9 cellular contexts compared by ENCODE assay signal in genomic region chr12:124545508-124546418, GRCh38. TPM values are rescaled to one million over a fixed set of nuclear protein-coding genes. Genes with fewer than 3 reads are reported as not detected.
DNase-seq lines count a peak whose midpoint lies in the region; ATAC-seq and TF ChIP-seq lines count a peak whose summit lies in the region.
"Had no signal": no experiment of that assay in that cellular context is flagged by ENCODE, and none has a peak within 500 bp of the region (broad histone marks: within the 10 kb centered on the region; RNA-seq: fewer than 3 reads in every experiment).

No MANE protein-coding gene starts in this region.

- no peak overlapping the region for H3K27ac Mint-ChIP-seq in CD8-positive, alpha-beta T cell
- H3K27ac Mint-ChIP-seq in naive thymus-derived CD4-positive, alpha-beta T cell: peak overlapping the region in 2 of 9 donors; percentile 22 to 29

- H3K36me3 ChIP-seq in CD8-positive, alpha-beta T cell (ENCODE audit: insufficient read depth, low read length): no peaks in the 10 kb centered on the region
- H3K36me3 ChIP-seq in naive thymus-derived CD4-positive, alpha-beta T cell (ENCODE audit: control insufficient read depth in 2 of 3, insufficient read depth in 3 of 3, low read length in 3 of 3): peaks cover 0 to 10% (median 0%) of the 10 kb centered on the region in 3 experiments
- H3K36me3 ChIP-seq: thoracic aorta had no signal

- no peaks in the 10 kb centered on the region for H3K9me3 ChIP-seq in CD8-positive, alpha-beta T cell (ENCODE audit: low read length)
- H3K9me3 ChIP-seq in naive thymus-derived CD4-positive, alpha-beta T cell (ENCODE audit: control insufficient read depth in 2 of 3, low read length in 3 of 3): no peaks in the 10 kb centered on the region
- H3K9me3 ChIP-seq: thoracic aorta had no signal

- H3K4me1 Mint-ChIP-seq in CD8-positive, alpha-beta T cell (ENCODE audit: low read depth): peaks cover 60% of the 10 kb centered on the region
- peaks cover 63% of the 10 kb centered on the region for H3K4me1 Mint-ChIP-seq in activated T-cell treated with anti-CD3 and anti-CD28 coated beads, Interleukin-2, amount 50 U/mL, for 4 hours (ENCODE audit: low read depth)
- H3K4me1 Mint-ChIP-seq in naive thymus-derived CD4-positive, alpha-beta T cell: peaks cover 30 to 80% (median 50%) of the 10 kb centered on the region in 7 donors

- H3K9me3 Mint-ChIP-seq in CD8-positive, alpha-beta T cell: no peaks in the 10 kb centered on the region
- no peaks in the 10 kb centered on the region for H3K9me3 Mint-ChIP-seq in activated T-cell treated with anti-CD3 and anti-CD28 coated beads, Interleukin-2, amount 50 U/mL, for 4 hours
- H3K9me3 Mint-ChIP-seq in naive thymus-derived CD4-positive, alpha-beta T cell: no peaks in the 10 kb centered on the region

- intact Hi-C loops in CD8-positive, alpha-beta T cell (cut with DNase I, micrococcal nuclease): no loop called here
- intact Hi-C loops in naive thymus-derived CD4-positive, alpha-beta T cell (cut with micrococcal nuclease): loop anchor here in 1 of 2 donors (5.0 kb wide), 1 partner anchor 508 kb away; no protein-coding TSS in a partner anchor

- H3K4me3 Mint-ChIP-seq in CD8-positive, alpha-beta T cell: peak overlapping the region; percentile 45
- peak overlapping the region; percentile 24 for H3K4me3 Mint-ChIP-seq in activated T-cell treated with anti-CD3 and anti-CD28 coated beads, Interleukin-2, amount 50 U/mL, for 4 hours
- H3K4me3 Mint-ChIP-seq in naive thymus-derived CD4-positive, alpha-beta T cell: peak overlapping the region in 6 of 10 donors; percentile 6 to 57 (median 43)

- POLR2A ChIA-PET in CD8-positive, alpha-beta T cell (lab: Charles Lee): no interaction called here
- POLR2A ChIA-PET in naive thymus-derived CD4-positive, alpha-beta T cell (lab: Charles Lee): no interaction called here

- H3K27me3 Mint-ChIP-seq in CD8-positive, alpha-beta T cell (ENCODE audit: low read depth): no peaks in the 10 kb centered on the region
- no peaks in the 10 kb centered on the region for H3K27me3 Mint-ChIP-seq in activated T-cell treated with anti-CD3 and anti-CD28 coated beads, Interleukin-2, amount 50 U/mL, for 4 hours (ENCODE audit: low read depth)
- H3K27me3 Mint-ChIP-seq in naive thymus-derived CD4-positive, alpha-beta T cell: no peaks in the 10 kb centered on the region

- peaks cover 59% of the 10 kb centered on the region for H3K4me1 ChIP-seq in CD8-positive, alpha-beta T cell (ENCODE audit: insufficient read depth, low read length)
- H3K4me1 ChIP-seq in naive thymus-derived CD4-positive, alpha-beta T cell (ENCODE audit: control insufficient read depth in 2 of 2, insufficient read depth in 2 of 2, low read length in 2 of 2): peaks cover 21 to 44% of the 10 kb centered on the region in 2 donors

- no peaks in the 10 kb centered on the region for H3K36me3 Mint-ChIP-seq in CD8-positive, alpha-beta T cell
- H3K36me3 Mint-ChIP-seq in activated T-cell treated with anti-CD3 and anti-CD28 coated beads, Interleukin-2, amount 50 U/mL, for 4 hours (ENCODE audit: insufficient read depth): no peaks in the 10 kb centered on the region
- H3K36me3 Mint-ChIP-seq in naive thymus-derived CD4-positive, alpha-beta T cell: peaks cover 0 to 11% (median 0%) of the 10 kb centered on the region in 5 donors

- ATAC-seq in CD8-positive, alpha-beta T cell: peak; percentile 63
- ATAC-seq in GM21367 (IDR thresholded peaks at IDR 0.05; ENCODE audit: unreplicated experiment) (peak; percentile 78), HG03521 (IDR thresholded peaks at IDR 0.05; ENCODE audit: unreplicated experiment) (peak; percentile 88)
- peak; percentile 82 for ATAC-seq in activated T-cell treated with anti-CD3 and anti-CD28 coated beads, Interleukin-2, amount 50 U/mL, for 4 hours
- peak; percentile 78 for ATAC-seq in naive thymus-derived CD4-positive, alpha-beta T cell

- DNase-seq in CD8-positive, alpha-beta T cell: peak in 3 of 7 experiments; percentile 9 to 32 (median 25)
- peak; percentile 26 for DNase-seq in activated T-cell treated with anti-CD3 and anti-CD28 coated beads, Interleukin-2, amount 50 U/mL, for 4 hours
- DNase-seq in naive thymus-derived CD4-positive, alpha-beta T cell: peak in 1 of 9 donors; percentile 57
- DNase-seq in NCI-H2107 (lab: John Stamatoyannopoulos, UW) (no peak), COR-L47 (lab: John Stamatoyannopoulos, UW) (no peak), NCI-H526 (lab: John Stamatoyannopoulos, UW) (no peak)

- CTCF ChIA-PET in CD8-positive, alpha-beta T cell (lab: Charles Lee): interaction anchor here (1.4 kb wide), 1 partner anchor 221 kb away, joined by 3 read pairs; no protein-coding TSS in a partner anchor
- CTCF ChIA-PET in naive thymus-derived CD4-positive, alpha-beta T cell (lab: Charles Lee): no interaction called here

- TF ChIP-seq CTCF in CD8-positive, alpha-beta T cell (IDR thresholded peaks at IDR 0.05): no peak

- H3K27ac ChIP-seq in CD8-positive, alpha-beta T cell (ENCODE audit: low read depth, low read length): no peak overlapping the region
- no peak overlapping the region for H3K27ac ChIP-seq in naive thymus-derived CD4-positive, alpha-beta T cell (ENCODE audit: low read depth, low read length)
- H3K27ac ChIP-seq: thoracic aorta had no signal

- no peaks in the 10 kb centered on the region for H3K27me3 ChIP-seq in CD8-positive, alpha-beta T cell (ENCODE audit: insufficient read depth, low read length)
- H3K27me3 ChIP-seq in naive thymus-derived CD4-positive, alpha-beta T cell (ENCODE audit: control insufficient read depth in 2 of 2, insufficient read depth in 2 of 2, low read length in 2 of 2): no peaks in the 10 kb centered on the region

- no peak overlapping the region for H3K4me3 ChIP-seq in CD8-positive, alpha-beta T cell (ENCODE audit: low read depth, low read length)
- H3K4me3 ChIP-seq in naive thymus-derived CD4-positive, alpha-beta T cell (ENCODE audit: low read length): peak overlapping the region; percentile 11
- H3K4me3 ChIP-seq: thoracic aorta had no signal

RNA-seq across cellular contexts. Expression of gene NCOR2, which starts 21.6 kb away (rescaled TPM):
- 10 to 100 TPM; 96.5 to 97.8 TPM for total RNA-seq in CD8-positive, alpha-beta T cell
- 100 to 1,000 TPM; 127 to 160 (median 135) TPM for total RNA-seq in activated T-cell treated with anti-CD3 and anti-CD28 coated beads, Interleukin-2, amount 50 U/mL, for 4 hours
- 100 to 1,000 TPM; 101 to 194 (median 112) TPM for total RNA-seq in naive thymus-derived CD4-positive, alpha-beta T cell
- polyA plus RNA-seq in naive thymus-derived CD4-positive, alpha-beta T cell: 10 to 100 TPM in 1 of 2 donors, 1 to 10 TPM in 1; 5.3 to 17.3 TPM
